In the genomic region with DNA sequence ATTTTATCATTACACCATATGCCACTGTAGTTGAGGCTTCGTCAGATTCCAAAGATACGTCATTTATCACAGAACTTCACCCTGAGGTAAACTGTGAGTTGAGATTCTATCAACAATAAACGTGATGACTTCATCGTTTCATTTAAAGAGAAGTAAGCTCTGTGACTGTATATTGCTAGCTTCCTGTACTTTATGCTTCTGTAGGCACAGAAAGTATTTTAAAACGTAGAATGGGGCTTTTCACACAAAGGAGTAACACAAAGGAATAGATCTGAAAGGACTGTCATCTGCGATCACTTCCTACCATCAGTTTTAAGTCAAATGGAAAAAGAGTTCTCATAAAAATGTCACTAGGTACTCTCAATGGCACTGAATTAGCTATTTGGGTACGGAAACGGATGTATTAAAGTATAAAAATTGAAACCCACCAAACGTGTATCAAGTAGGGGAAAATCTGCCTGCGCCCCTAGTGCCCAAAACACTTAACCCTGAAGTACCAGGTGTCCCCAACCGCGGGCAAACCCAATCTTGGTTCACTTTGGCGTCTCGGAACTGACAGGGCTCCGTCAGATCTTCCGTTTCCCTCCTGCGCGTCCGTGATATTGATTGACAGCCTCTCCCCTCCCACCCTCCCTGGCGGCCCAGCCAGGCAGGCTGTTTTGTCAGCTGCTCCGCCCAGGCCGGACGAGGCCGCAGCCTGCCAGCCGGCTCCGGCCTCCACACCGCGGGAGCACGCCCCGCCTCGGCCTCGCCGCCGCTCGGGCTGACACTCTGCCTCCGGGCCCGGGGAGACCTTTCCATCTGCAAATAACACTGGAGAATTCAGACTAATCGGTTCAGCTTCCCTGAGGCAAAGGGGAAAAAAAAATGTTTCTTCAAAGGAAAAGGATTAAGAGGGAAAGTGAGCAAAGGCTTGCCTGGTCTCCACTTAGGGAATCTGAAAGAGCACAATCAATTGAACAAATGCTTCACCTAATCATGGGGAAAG, we compare ENCODE assay signal across 8 cellular contexts.
A peak's percentile ranks its signal among the peaks of the same experiment; 100 is the strongest.
DNase-seq lines count a peak whose midpoint lies in the region; ATAC-seq lines count a peak whose summit lies in the region.

No MANE protein-coding gene starts in this region.

- POLR2A ChIA-PET in naive thymus-derived CD4-positive, alpha-beta T cell (lab: Charles Lee), result no interaction called here

- intact Hi-C loops in naive thymus-derived CD4-positive, alpha-beta T cell (cut with micrococcal nuclease), result no loop called here

- peaks cover 15 to 38% (median 27%) of the 10 kb centered on the region in 5 donors for H3K27me3 Mint-ChIP-seq in naive thymus-derived CD4-positive, alpha-beta T cell

- CTCF ChIA-PET in naive thymus-derived CD4-positive, alpha-beta T cell (lab: Charles Lee), result no interaction called here

- peak overlapping the region; percentile 33 to 73 (median 68) for H3K9ac ChIP-seq in subcutaneous abdominal adipose tissue (ENCODE audit: low read length in 5 of 5)

- DNase-seq in C1 segment of cervical spinal cord (lab: John Stamatoyannopoulos, UW), result peak in 10 of 14 donors; percentile 4 to 53 (median 15)
- DNase-seq in GM19238 (ENCODE audit: insufficient read length, low spot score), result peak; percentile 60
- DNase-seq in NOMO-1 (lab: John Stamatoyannopoulos, UW; ENCODE audit: unreplicated experiment in 2 of 2), result peak; percentile 71 to 76
- DNase-seq in activated T-cell treated with anti-CD3 and anti-CD28 coated beads for 48 hours (ENCODE audit: low read depth), result peak; percentile 40
- peak; percentile 59 for DNase-seq in fibroblast of peridontal ligament (ENCODE audit: extremely low read depth)
- DNase-seq in naive thymus-derived CD4-positive, alpha-beta T cell, result peak in 1 of 9 donors; percentile 43

- no peak overlapping the region for H3K27ac ChIP-seq in naive thymus-derived CD4-positive, alpha-beta T cell (ENCODE audit: low read depth, low read length)
- peak overlapping the region; percentile 38 for H3K27ac ChIP-seq in subcutaneous abdominal adipose tissue (ENCODE audit: low read depth, low read length)

- peaks cover 0 to 12% (median 8%) of the 10 kb centered on the region in 7 donors for H3K4me1 Mint-ChIP-seq in naive thymus-derived CD4-positive, alpha-beta T cell

- H3K36me3 ChIP-seq in naive thymus-derived CD4-positive, alpha-beta T cell (ENCODE audit: control insufficient read depth in 2 of 3, insufficient read depth in 3 of 3, low read length in 3 of 3), result no peaks in the 10 kb centered on the region
- no peaks in the 10 kb centered on the region for H3K36me3 ChIP-seq in subcutaneous abdominal adipose tissue (ENCODE audit: control insufficient read depth in 5 of 5, insufficient read depth in 5 of 5, low read length in 5 of 5)

- peaks cover 0 to 7% (median 1%) of the 10 kb centered on the region in 11 donors for H3K9me3 Mint-ChIP-seq in naive thymus-derived CD4-positive, alpha-beta T cell

- H3K4me3 ChIP-seq in naive thymus-derived CD4-positive, alpha-beta T cell (ENCODE audit: low read length), result peak overlapping the region; percentile 25
- peak overlapping the region; percentile 52 to 84 (median 67) for H3K4me3 ChIP-seq in subcutaneous abdominal adipose tissue (ENCODE audit: low read depth in 1 of 5, low read length in 5 of 5)

- peak; percentile 100 for ATAC-seq in HG03354 (IDR thresholded peaks at IDR 0.05; ENCODE audit: poor library complexity, severe bottlenecking, unreplicated experiment)
- ATAC-seq in naive thymus-derived CD4-positive, alpha-beta T cell, result peak; percentile 70

- H3K27ac Mint-ChIP-seq in naive thymus-derived CD4-positive, alpha-beta T cell, result peak overlapping the region in 1 of 9 donors; percentile 10

- peak overlapping the region in 9 of 10 donors; percentile 25 to 80 (median 56) for H3K4me3 Mint-ChIP-seq in naive thymus-derived CD4-positive, alpha-beta T cell

- H3K4me1 ChIP-seq in naive thymus-derived CD4-positive, alpha-beta T cell (ENCODE audit: control insufficient read depth in 2 of 2, insufficient read depth in 2 of 2, low read length in 2 of 2), result no peaks in the 10 kb centered on the region
- peaks cover 4 to 21% (median 14%) of the 10 kb centered on the region in 5 donors for H3K4me1 ChIP-seq in subcutaneous abdominal adipose tissue (ENCODE audit: control insufficient read depth in 5 of 5, insufficient read depth in 5 of 5, low read length in 5 of 5)

- no peaks in the 10 kb centered on the region for H3K27me3 ChIP-seq in naive thymus-derived CD4-positive, alpha-beta T cell (ENCODE audit: control insufficient read depth in 2 of 2, insufficient read depth in 2 of 2, low read length in 2 of 2)
- no peaks in the 10 kb centered on the region for H3K27me3 ChIP-seq in subcutaneous abdominal adipose tissue (ENCODE audit: control insufficient read depth in 5 of 5, insufficient read depth in 4 of 5, low read length in 5 of 5)

- no peaks in the 10 kb centered on the region for H3K9me3 ChIP-seq in naive thymus-derived CD4-positive, alpha-beta T cell (ENCODE audit: control insufficient read depth in 2 of 3, low read length in 3 of 3)
- H3K9me3 ChIP-seq in subcutaneous abdominal adipose tissue (ENCODE audit: control insufficient read depth in 5 of 5, low read length in 5 of 5), result no peaks in the 10 kb centered on the region

- H3K36me3 Mint-ChIP-seq in naive thymus-derived CD4-positive, alpha-beta T cell, result no peaks in the 10 kb centered on the region
